8 cellular contexts compared by ENCODE assay signal in the genomic region with DNA sequence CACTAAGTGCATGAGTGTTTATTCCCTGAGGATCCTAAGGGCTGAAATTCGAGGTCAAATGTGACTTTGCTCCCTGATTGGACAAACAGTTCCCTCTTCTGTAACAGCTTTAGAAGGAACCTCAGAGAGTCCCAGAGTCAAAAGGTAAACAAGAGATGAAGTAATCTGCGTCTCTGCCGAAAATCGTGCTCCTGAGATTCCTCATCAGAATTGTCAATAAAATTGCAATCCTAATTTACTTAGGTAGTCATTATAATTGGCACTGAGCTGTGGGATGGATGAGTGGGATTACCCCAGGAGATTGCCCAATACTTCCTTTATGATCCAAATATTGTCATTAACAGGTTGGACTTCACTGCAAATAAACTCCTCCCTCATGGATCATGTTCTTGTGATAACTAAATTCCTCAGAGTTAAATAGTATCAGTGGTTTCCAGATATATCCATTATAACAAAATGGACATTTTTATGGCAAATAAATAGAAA. TPM values are rescaled to one million over a fixed set of nuclear protein-coding genes. Genes with fewer than 3 reads are reported as not detected.
DNase-seq lines count a peak whose midpoint lies in the region; ATAC-seq and TF ChIP-seq lines count a peak whose summit lies in the region.

No MANE protein-coding gene starts in this region.

- H3K27me3 ChIP-seq in MM.1S (replicated peaks; ENCODE audit: insufficient read depth, low read length) (no peaks in the 10 kb centered on the region), neuron (ENCODE audit: insufficient read depth, low read length) (no peaks in the 10 kb centered on the region)

- no peaks in the 10 kb centered on the region for H3F3A ChIP-seq in MM.1S (ENCODE audit: insufficient read depth, low read length)

- no peak for ATAC-seq in effector memory CD8-positive, alpha-beta T cell (replicated peaks)
- ATAC-seq in GM19351 (IDR thresholded peaks at IDR 0.05; ENCODE audit: unreplicated experiment) (no peak), HG03135 (IDR thresholded peaks at IDR 0.05; ENCODE audit: unreplicated experiment) (no peak)

- H3K9me3 Mint-ChIP-seq in effector memory CD8-positive, alpha-beta T cell, result no peaks in the 10 kb centered on the region

- peak overlapping the region; percentile 92 for H3K4me2 ChIP-seq in MM.1S (ENCODE audit: low read depth, low read length)

- no peaks in the 10 kb centered on the region for H3K27me3 Mint-ChIP-seq in effector memory CD8-positive, alpha-beta T cell

- peaks cover 29 to 30% of the 10 kb centered on the region in 2 donors for H3K4me1 Mint-ChIP-seq in effector memory CD8-positive, alpha-beta T cell (ENCODE audit: low read depth in 2 of 2)

- peak overlapping the region; percentile 90 for H3K4me3 ChIP-seq in MM.1S (ENCODE audit: low read length)
- H3K4me3 ChIP-seq in neuron (ENCODE audit: low read length), result peak overlapping the region; percentile 98

- H3K36me3 Mint-ChIP-seq in effector memory CD8-positive, alpha-beta T cell (ENCODE audit: insufficient read depth), result peaks cover 3% of the 10 kb centered on the region

- peak overlapping the region; percentile 99 to 100 for H3K27ac Mint-ChIP-seq in effector memory CD8-positive, alpha-beta T cell

- H3K9me3 ChIP-seq in MM.1S (replicated peaks; ENCODE audit: insufficient read depth, low read length), result no peaks in the 10 kb centered on the region
- no peaks in the 10 kb centered on the region for H3K9me3 ChIP-seq in neuron (ENCODE audit: low read length)

- peaks cover 50% of the 10 kb centered on the region for H3K79me2 ChIP-seq in MM.1S (ENCODE audit: low read length)

- no peak for TF ChIP-seq CTCF in MM.1S (IDR thresholded peaks at IDR 0.05; ENCODE audit: low read length)

- H3K36me3 ChIP-seq in MM.1S (replicated peaks; ENCODE audit: insufficient read depth, low read length) (no peaks in the 10 kb centered on the region), neuron (ENCODE audit: insufficient read depth, low read length) (no peaks in the 10 kb centered on the region)

- H4K20me1 ChIP-seq in MM.1S (ENCODE audit: insufficient read depth, low read length), result no peaks in the 10 kb centered on the region

- H3K9ac ChIP-seq in MM.1S (ENCODE audit: low read length), result peak overlapping the region; percentile 91; the same call in 1 of the 2 replicates

- H3K27ac ChIP-seq in MM.1S (ENCODE audit: low read length), result no peak overlapping the region

- H2AFZ ChIP-seq in MM.1S (ENCODE audit: low read length) (peak overlapping the region; percentile 88), neuron (ENCODE audit: low read depth, low read length) (peak overlapping the region; percentile 90)

- DNase-seq in Daoy (ENCODE audit: low read depth) (peak; percentile 8), MM.1S (no peak), cortex of kidney (lab: John Stamatoyannopoulos, UW) (no peak)
- no peak for DNase-seq in effector memory CD8-positive, alpha-beta T cell
- DNase-seq in stimulated activated naive CD4-positive, alpha-beta T cell treated with Interleukin-2 at 50 U/mL for 16 hours (lab: John Stamatoyannopoulos, UW), result no peak

- peak overlapping the region; percentile 87 to 92 for H3K4me3 Mint-ChIP-seq in effector memory CD8-positive, alpha-beta T cell

- peaks cover 15% of the 10 kb centered on the region; the same call in 1 of the 2 replicates for H3K4me1 ChIP-seq in MM.1S (ENCODE audit: low read length)
- peaks cover 16% of the 10 kb centered on the region for H3K4me1 ChIP-seq in neuron (ENCODE audit: insufficient read depth, low read length)

- H3K9me2 ChIP-seq in MM.1S (replicated peaks; ENCODE audit: insufficient read depth, low read length), result no peaks in the 10 kb centered on the region

RNA-seq across cellular contexts. Expression of gene SUCLG1, which starts 0.9 kb away (rescaled TPM):
- 69.1 and 77.0 TPM in 2 replicates for total RNA-seq in Daoy (2014; rRNA removed; shearing (Covaris generic))

RNA-seq across cellular contexts. Expression of gene DNAH6, which starts 56.3 kb away (rescaled TPM):
- total RNA-seq in Daoy (2014; rRNA removed; shearing (Covaris generic)), result 0.12 and 2.9 TPM in 2 replicates
